In the genomic region with DNA sequence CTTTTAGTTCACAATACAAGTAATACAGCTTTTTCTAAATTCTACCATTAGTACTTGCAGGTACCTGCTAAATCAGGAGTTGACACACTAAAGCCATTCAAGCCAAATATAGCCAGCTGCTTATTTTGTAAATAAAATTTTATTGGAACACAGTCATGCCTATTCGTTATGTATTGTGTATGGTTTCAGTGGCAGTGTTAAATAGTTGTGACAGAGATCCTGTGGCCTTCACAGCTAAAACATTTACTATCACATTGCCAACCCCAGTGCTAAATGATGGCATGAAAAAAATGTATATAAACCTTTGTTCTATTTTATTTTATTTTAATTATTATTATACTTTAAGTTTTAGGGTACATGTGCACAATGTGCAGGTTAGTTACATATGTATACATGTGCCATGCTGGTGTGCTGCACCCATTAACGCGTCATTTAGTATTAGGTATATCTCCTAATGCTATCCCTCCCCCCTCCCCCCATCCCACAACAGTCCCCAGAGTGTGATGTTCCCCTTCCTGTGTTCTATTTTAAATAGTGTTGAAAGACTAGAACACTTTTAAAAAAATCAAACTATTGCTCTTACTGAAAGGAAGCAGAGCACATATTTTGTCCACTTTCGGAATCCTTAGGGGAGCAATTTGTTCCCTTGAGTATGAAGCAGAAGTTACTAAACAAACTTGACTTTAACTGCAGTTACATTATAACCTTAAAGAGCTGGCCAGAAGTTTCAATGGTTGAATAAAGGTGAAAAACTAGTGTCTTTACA, we compare ENCODE assay signal across 9 cellular contexts.
DNase-seq lines count a peak whose midpoint lies in the region; ATAC-seq lines count a peak whose summit lies in the region.
"Had no signal": no experiment of that assay in that cellular context is flagged by ENCODE, and none has a peak within 500 bp of the region (broad histone marks: within the 10 kb centered on the region; RNA-seq: fewer than 3 reads in every experiment).

No MANE protein-coding gene starts in this region.

- H2AK5ac ChIP-seq in trophoblast cell (ENCODE audit: low read length): no peak overlapping the region

- WGBS in trophoblast cell (ENCODE audit: extremely low coverage, insufficient coverage, insufficient read length): no CpG with 5 or more reads among the region's 4 CpGs

- H3K14ac ChIP-seq in trophoblast cell (ENCODE audit: low read length): no peak overlapping the region

- no peaks in the 10 kb centered on the region for H3K9me3 ChIP-seq in trophoblast cell (ENCODE audit: insufficient read depth, low read depth, low read length)

- H4K91ac ChIP-seq in trophoblast cell (ENCODE audit: low read depth, low read length): no peak overlapping the region

- H3K36me3 ChIP-seq in trophoblast cell (ENCODE audit: control insufficient read depth in 1 of 2, insufficient read depth in 2 of 2, low read length in 2 of 2): no peaks in the 10 kb centered on the region

- H3K23ac ChIP-seq in trophoblast cell (ENCODE audit: low read length): no peak overlapping the region

- no peak overlapping the region for H3K18ac ChIP-seq in trophoblast cell (ENCODE audit: low read length)

- H3K4me2 ChIP-seq in trophoblast cell (ENCODE audit: low read length): no peak overlapping the region

- peak; percentile 3 for DNase-seq in GF-D8 (lab: John Stamatoyannopoulos, UW)
- peak; percentile 76 for DNase-seq in fibroblast of gingiva (ENCODE audit: low read depth)
- DNase-seq in trophoblast cell: no peak
- no peak for DNase-seq in kidney glomerular epithelial cell (lab: John Stamatoyannopoulos, UW)
- no peak for DNase-seq in SK-N-DZ (ENCODE audit: low spot score)
- DNase-seq: NCI-H2107 had no signal

- H3K79me1 ChIP-seq in trophoblast cell (ENCODE audit: low read length): no peaks in the 10 kb centered on the region

- no peak overlapping the region for H3K27ac ChIP-seq in trophoblast cell (ENCODE audit: low read depth, low read length)

- no peak overlapping the region for H3K4ac ChIP-seq in trophoblast cell (ENCODE audit: low read depth, low read length)

- H4K8ac ChIP-seq in trophoblast cell (ENCODE audit: low read depth, low read length): no peak overlapping the region

- H3K79me2 ChIP-seq in trophoblast cell (ENCODE audit: control insufficient read depth, insufficient read depth, low read length, poor library complexity): no peaks in the 10 kb centered on the region

- peak; percentile 62 for ATAC-seq in GM21423 (IDR thresholded peaks at IDR 0.05; ENCODE audit: unreplicated experiment)
- ATAC-seq in HG03432 (IDR thresholded peaks at IDR 0.05; ENCODE audit: unreplicated experiment): peak; percentile 79
- no peak for ATAC-seq in HG02623 (IDR thresholded peaks at IDR 0.05; ENCODE audit: unreplicated experiment)

- no peak overlapping the region for H2BK12ac ChIP-seq in trophoblast cell (ENCODE audit: low read length)

- H4K12ac ChIP-seq in trophoblast cell (ENCODE audit: low read depth, low read length): no peak overlapping the region

- H3K9ac ChIP-seq in trophoblast cell (ENCODE audit: low read length): no peak overlapping the region

- no peak overlapping the region for H2BK120ac ChIP-seq in trophoblast cell (ENCODE audit: insufficient read depth, low read length, poor library complexity)

- no peaks in the 10 kb centered on the region for H3K27me3 ChIP-seq in trophoblast cell (ENCODE audit: insufficient read depth, low read length)

- H2AFZ ChIP-seq in trophoblast cell (ENCODE audit: insufficient read depth, low read length, poor library complexity): no peak overlapping the region

- no peaks in the 10 kb centered on the region for H3K4me1 ChIP-seq in trophoblast cell (ENCODE audit: control insufficient read depth in 1 of 2, insufficient read depth in 2 of 2, low read length in 2 of 2)

- no peak overlapping the region for H3K4me3 ChIP-seq in trophoblast cell (ENCODE audit: low read depth, low read length)

- H2BK5ac ChIP-seq in trophoblast cell (ENCODE audit: low read depth, low read length, poor library complexity): no peak overlapping the region

Comparison
In these comparisons a context has a peak if more than half of its experiments do, and no peak if none do; other contexts are left out.
1. DNase-seq: peak in GF-D8 (single experiment) and fibroblast of gingiva (single experiment); none in trophoblast cell (0 of 2), kidney glomerular epithelial cell (single experiment) and SK-N-DZ (single experiment).